Comparison of ENCODE assay signal across 14 cellular contexts in the genomic region with DNA sequence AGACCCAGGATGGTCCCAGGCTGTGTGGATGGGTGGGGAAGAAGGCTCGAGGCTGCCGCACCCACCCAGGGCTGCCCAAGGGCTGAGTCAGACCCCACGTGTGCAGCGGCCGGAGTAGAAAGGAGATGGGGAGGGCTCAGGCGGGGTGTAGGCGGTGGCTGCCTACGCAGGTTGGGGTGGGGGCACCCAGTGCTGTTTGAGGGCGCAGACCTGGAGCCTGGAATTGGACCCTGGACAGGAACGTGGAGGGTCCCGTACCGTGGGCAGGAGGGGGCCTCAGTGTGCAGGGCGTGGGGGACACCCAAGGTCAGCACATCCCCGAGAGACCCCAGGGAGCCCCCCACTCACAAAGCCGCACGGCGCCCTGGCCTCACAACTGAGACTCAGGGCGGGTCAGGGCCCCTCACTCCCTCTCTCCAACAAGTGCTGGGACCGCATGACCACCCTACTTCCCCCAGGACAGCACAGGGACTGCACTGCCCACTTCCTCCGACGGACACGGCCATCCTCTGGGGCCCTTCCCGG.
DNase-seq lines count a peak whose midpoint lies in the region; ATAC-seq, FAIRE-seq and TF ChIP-seq lines count a peak whose summit lies in the region.
"Had no signal": no experiment of that assay in that cellular context is flagged by ENCODE, and none has a peak within 500 bp of the region (broad histone marks: within the 10 kb centered on the region; RNA-seq: fewer than 3 reads in every experiment).

No MANE protein-coding gene starts in this region.

- H3K4me1 Mint-ChIP-seq in CD4-positive, alpha-beta T cell (ENCODE audit: low read depth), result peaks cover 21% of the 10 kb centered on the region
- no peaks in the 10 kb centered on the region for H3K4me1 Mint-ChIP-seq in activated T-helper 17 cell treated with anti-CD3 and anti-CD28 coated beads, Interleukin-2, amount 50 U/mL, for 72 hours

- H3K36me3 ChIP-seq in HCT116 (ENCODE audit: control insufficient read depth in 1 of 2, insufficient read depth in 2 of 2, low read length in 2 of 2) (no peaks in the 10 kb centered on the region), K562 (ENCODE audit: control insufficient read depth, insufficient read depth, low read length) (no peaks in the 10 kb centered on the region)

- TF ChIP-seq RAD21 in HCT116 (IDR thresholded peaks at IDR 0.05; ENCODE audit: low read depth), result no peak
- TF ChIP-seq RAD21 in K562 (CRISPR knock-in tag; conservative IDR thresholded peaks at IDR 0.05 in 1 of 2, IDR thresholded peaks at IDR 0.05 in 1 of 2), result no peak

- H3K27me3 ChIP-seq in CD4-positive, alpha-beta T cell (ENCODE audit: control insufficient read depth, insufficient read depth, low read length), result no peaks in the 10 kb centered on the region
- no peaks in the 10 kb centered on the region for H3K27me3 ChIP-seq in HCT116 (ENCODE audit: insufficient read depth, low read length)
- H3K27me3 ChIP-seq in K562 (ENCODE audit: control insufficient read depth in 2 of 2, insufficient read depth in 2 of 2, low read length in 2 of 2), result peaks cover 49 to 86% of the 10 kb centered on the region in 2 experiments

- no peaks in the 10 kb centered on the region for H3K9me1 ChIP-seq in K562 (ENCODE audit: control insufficient read depth, insufficient read depth, low read length)

- no peak overlapping the region for H3K27ac Mint-ChIP-seq in CD4-positive, alpha-beta T cell
- H3K27ac Mint-ChIP-seq in activated T-helper 17 cell treated with anti-CD3 and anti-CD28 coated beads, Interleukin-2, amount 50 U/mL, for 72 hours, result no peak overlapping the region
- H3K27ac Mint-ChIP-seq: activated T-helper 1 cell treated with anti-CD3 and anti-CD28 coated beads, Interleukin-12 subunit alpha, Interleukin-12 subunit beta, Interleukin-2, Interleukin-4 antibody, amounts not matched to agents 30 ng/mL and 10 ng/mL and 1 ng/mL, durations not matched to agents 14 hours and 24 hours and 36 hours had no signal

- no peak overlapping the region for H2AFZ ChIP-seq in HCT116 (ENCODE audit: low read depth, low read length, poor library complexity, severe bottlenecking)
- no peak overlapping the region for H2AFZ ChIP-seq in K562 (ENCODE audit: low read depth, low read length)

- H3K4me1 ChIP-seq in HCT116 (ENCODE audit: control insufficient read depth in 1 of 2, insufficient read depth in 2 of 2, low read length in 2 of 2) (peaks cover 3 to 19% of the 10 kb centered on the region in 2 experiments; a peak in 3 of 4 replicates), K562 (replicated peaks in 1 of 2; ENCODE audit: control insufficient read depth in 2 of 2, insufficient read depth in 2 of 2, low read length in 2 of 2) (peaks cover 0 to 64% of the 10 kb centered on the region in 2 experiments; a peak in 2 of 5 replicates)

- H3K9me2 ChIP-seq in HCT116 (ENCODE audit: insufficient read depth), result no peaks in the 10 kb centered on the region

- BruUV-seq in HCT116 (replicated peaks; lab: Mats Ljungman, UMichigan) (no TSS peak), K562 (replicated peaks; lab: Mats Ljungman, UMichigan) (no TSS peak)

- no peaks in the 10 kb centered on the region for H3K36me3 Mint-ChIP-seq in CD4-positive, alpha-beta T cell (ENCODE audit: low read depth)
- H3K36me3 Mint-ChIP-seq in activated T-helper 17 cell treated with anti-CD3 and anti-CD28 coated beads, Interleukin-2, amount 50 U/mL, for 72 hours (ENCODE audit: low read depth), result no peaks in the 10 kb centered on the region

- H3K4me3 ChIP-seq in HCT116 (replicated peaks in 1 of 2; ENCODE audit: low read depth in 1 of 2, low read length in 2 of 2), result 0 out of 4 replicates have a peak overlapping the region, but pooled peaks of 1 of the 2 experiments have one; percentile 6
- no peak overlapping the region for H3K4me3 ChIP-seq in K562
- H3K4me3 ChIP-seq: skin epidermis had no signal

- peak overlapping the region; percentile 46 for H3K4me2 ChIP-seq in HCT116 (ENCODE audit: low read length)
- no peak overlapping the region for H3K4me2 ChIP-seq in K562 (ENCODE audit: insufficient read depth, low read length)

- H3K79me2 ChIP-seq in HCT116 (ENCODE audit: insufficient read depth, low read length), result no peaks in the 10 kb centered on the region
- H3K79me2 ChIP-seq in K562 (ENCODE audit: control insufficient read depth, insufficient read depth, low read length), result no peaks in the 10 kb centered on the region

- no peaks in the 10 kb centered on the region for H3K27me3 Mint-ChIP-seq in CD4-positive, alpha-beta T cell
- H3K27me3 Mint-ChIP-seq in activated T-helper 17 cell treated with anti-CD3 and anti-CD28 coated beads, Interleukin-2, amount 50 U/mL, for 72 hours, result no peaks in the 10 kb centered on the region

- H3K9me3 Mint-ChIP-seq in CD4-positive, alpha-beta T cell, result no peaks in the 10 kb centered on the region
- H3K9me3 Mint-ChIP-seq in activated T-helper 17 cell treated with anti-CD3 and anti-CD28 coated beads, Interleukin-2, amount 50 U/mL, for 72 hours, result no peaks in the 10 kb centered on the region
- H3K9me3 Mint-ChIP-seq: activated T-helper 1 cell treated with anti-CD3 and anti-CD28 coated beads, Interleukin-12 subunit alpha, Interleukin-12 subunit beta, Interleukin-2, Interleukin-4 antibody, amounts not matched to agents 30 ng/mL and 10 ng/mL and 1 ng/mL, durations not matched to agents 14 hours and 24 hours and 36 hours; neural crest cell had no signal

- CTCF ChIA-PET in CD4-positive, alpha-beta T cell (lab: Charles Lee), result no interaction called here
- CTCF ChIA-PET in HCT116 (lab: Charles Lee), result no interaction called here
- CTCF ChIA-PET in K562 (lab: Yijun Ruan, JAX; ENCODE audit: low intra/inter-chr PET ratio), result no interaction called here

- intact Hi-C loops in CD4-positive, alpha-beta T cell (cut with DNase I, micrococcal nuclease), result loop anchor here in 1 of 2 experiments (2.0 kb wide), 1 partner anchor 247 kb away; no protein-coding TSS in a partner anchor
- intact Hi-C loops in HCT116 (cut with micrococcal nuclease), result no loop called here
- intact Hi-C loops in K562 (cut with micrococcal nuclease), result no loop called here

- FAIRE-seq in K562 (lab: Jason Lieb, UNC), result no peak
- FAIRE-seq: bronchial epithelial cell had no signal

- DNase-seq in CD4-positive, alpha-beta T cell, result no peak
- DNase-seq in HCT116 (ENCODE audit: low read depth, low spot score) (no peak), K562 (ENCODE audit: extremely low read depth in 1 of 4, low spot score in 3 of 4) (peak in 2 of 4 experiments; percentile 50 to 53), omental fat pad (ENCODE audit: low spot score) (no peak), NCI-H748 (lab: John Stamatoyannopoulos, UW; ENCODE audit: unreplicated experiment) (no peak), medulla oblongata (ENCODE audit: extremely low spot score) (no peak)
- DNase-seq: activated CD4-positive, CD25-positive, alpha-beta regulatory T cell treated with anti-CD3 and anti-CD28 coated beads, Interleukin-2, amount 50 U/mL, for 72 hours; HCEC 1CT had no signal

- H3K4me3 Mint-ChIP-seq in CD4-positive, alpha-beta T cell, result no peak overlapping the region
- H3K4me3 Mint-ChIP-seq in activated T-helper 17 cell treated with anti-CD3 and anti-CD28 coated beads, Interleukin-2, amount 50 U/mL, for 72 hours, result no peak overlapping the region
- H3K4me3 Mint-ChIP-seq: activated T-helper 1 cell treated with anti-CD3 and anti-CD28 coated beads, Interleukin-12 subunit alpha, Interleukin-12 subunit beta, Interleukin-2, Interleukin-4 antibody, amounts not matched to agents 30 ng/mL and 10 ng/mL and 1 ng/mL, durations not matched to agents 14 hours and 24 hours and 36 hours; neural crest cell had no signal

- TF ChIP-seq POLR2A in HCT116 (IDR thresholded peaks at IDR 0.05; ENCODE audit: borderline replicate concordance, extremely low read depth, insufficient read depth, insufficient read length), result no peak
- TF ChIP-seq POLR2A in K562 (conservative IDR thresholded peaks at IDR 0.05), result no peak

- peak overlapping the region; percentile 29 for H3K27ac ChIP-seq in CD4-positive, alpha-beta T cell (ENCODE audit: low read depth, low read length)
- H3K27ac ChIP-seq in HCT116 (ENCODE audit: low read depth, low read length), result no peak overlapping the region; the same call in 1 of the 2 replicates
- no peak overlapping the region for H3K27ac ChIP-seq in K562 (ENCODE audit: extremely low read depth, low read depth, low read length)

- in situ Hi-C loops in K562 (cut with MboI), result no loop called here

- POLR2A ChIA-PET in CD4-positive, alpha-beta T cell (lab: Charles Lee), result interaction anchor here (0.8 to 2.1 kb wide), 4 partner anchors 24 to 355 kb away, joined by 3 to 28 read pairs (median 10); a partner anchor contains a TSS
- POLR2A ChIA-PET in HCT116 (lab: Charles Lee) (no interaction called here), K562 (lab: Yijun Ruan, JAX) (interaction anchor here (0.5 kb wide), 1 partner anchor 460 kb away, joined by 5 read pairs; no protein-coding TSS in a partner anchor)

- TF ChIP-seq CTCF in CD4-positive, alpha-beta T cell (IDR thresholded peaks at IDR 0.05), result no peak
- TF ChIP-seq CTCF in HCT116 (IDR thresholded peaks at IDR 0.05 in 2 of 3, conservative IDR thresholded peaks at IDR 0.05 in 1 of 3; ENCODE audit: borderline replicate concordance in 1 of 3, insufficient read depth in 1 of 3, low read depth in 2 of 3, low read length in 2 of 3) (no peak), K562 (IDR thresholded peaks at IDR 0.05 in 2 of 3, conservative IDR thresholded peaks at IDR 0.05 in 1 of 3; ENCODE audit: insufficient read depth in 2 of 3, low read depth in 1 of 3, low read length in 3 of 3) (no peak), omental fat pad (IDR thresholded peaks at IDR 0.05) (no peak)

- no peak overlapping the region for H3K9ac ChIP-seq in HCT116 (ENCODE audit: low read length)
- no peak overlapping the region for H3K9ac ChIP-seq in K562 (ENCODE audit: insufficient read depth in 1 of 2, low read depth in 2 of 2, low read length in 2 of 2)

- RAD21 ChIA-PET in HCT116 (lab: Charles Lee; ENCODE audit: low non-redundant PET in 1 of 2, low total read pairs in 2 of 2, uncharacterized antibody in 2 of 2, unreplicated experiment in 2 of 2), result no interaction called here

- no peaks in the 10 kb centered on the region for H3K9me3 ChIP-seq in CD4-positive, alpha-beta T cell (ENCODE audit: control insufficient read depth, low read length)
- H3K9me3 ChIP-seq in HCT116 (ENCODE audit: control insufficient read depth in 1 of 2, insufficient read depth in 1 of 2, low read depth in 1 of 2, low read length in 2 of 2), result no peaks in the 10 kb centered on the region
- no peaks in the 10 kb centered on the region for H3K9me3 ChIP-seq in K562 (replicated peaks; ENCODE audit: control insufficient read depth, insufficient read depth, low read depth, low read length)

- H4K20me1 ChIP-seq in HCT116 (ENCODE audit: insufficient read depth) (no peaks in the 10 kb centered on the region), K562 (replicated peaks; ENCODE audit: control insufficient read depth, insufficient read depth, low read length) (peaks cover 11% of the 10 kb centered on the region; the same call in 1 of the 2 replicates)

- no peak for TF ChIP-seq EP300 in K562 (IDR thresholded peaks at IDR 0.05; ENCODE audit: low read length)

- ATAC-seq in CD4-positive, alpha-beta T cell (ENCODE audit: poor library complexity), result no peak
- peak; percentile 69 for ATAC-seq in HCT116
- ATAC-seq in K562, result peak; percentile 29
- ATAC-seq in omental fat pad (ENCODE audit: low FRiP score), result peak; percentile 81
- ATAC-seq in HG03460 (IDR thresholded peaks at IDR 0.05; ENCODE audit: unreplicated experiment), result no peak
- ATAC-seq in activated T-helper 17 cell treated with anti-CD3 and anti-CD28 coated beads, Interleukin-2, amount 50 U/mL, for 72 hours (replicated peaks), result no peak

- WGBS in K562 (ENCODE audit: insufficient coverage, low coverage, missing lambda C conversion rate), result 2% methylated on average over 22 of the region's 23 CpGs

Comparison
In these comparisons a context has a peak if more than half of its experiments do, and no peak if none do; other contexts are left out.
1. ATAC-seq: peak in HCT116 (single experiment), K562 (single experiment) and omental fat pad (single experiment); none in CD4-positive, alpha-beta T cell (single experiment), HG03460 (single experiment) and activated T-helper 17 cell treated with anti-CD3 and anti-CD28 coated beads, Interleukin-2, amount 50 U/mL, for 72 hours (single experiment).